ENCODE assay signal across 2 cellular contexts in genomic region chr15:59540654-59541053, GRCh38.
TF ChIP-seq lines count a peak whose summit lies in the region.

No MANE protein-coding gene starts in this region.

TF ChIP-seq in HEK293, 187 proteins besides CTCF, POLR2A, EP300 and RAD21 (continued from another document):
- TF ChIP-seq, protein P1, sequence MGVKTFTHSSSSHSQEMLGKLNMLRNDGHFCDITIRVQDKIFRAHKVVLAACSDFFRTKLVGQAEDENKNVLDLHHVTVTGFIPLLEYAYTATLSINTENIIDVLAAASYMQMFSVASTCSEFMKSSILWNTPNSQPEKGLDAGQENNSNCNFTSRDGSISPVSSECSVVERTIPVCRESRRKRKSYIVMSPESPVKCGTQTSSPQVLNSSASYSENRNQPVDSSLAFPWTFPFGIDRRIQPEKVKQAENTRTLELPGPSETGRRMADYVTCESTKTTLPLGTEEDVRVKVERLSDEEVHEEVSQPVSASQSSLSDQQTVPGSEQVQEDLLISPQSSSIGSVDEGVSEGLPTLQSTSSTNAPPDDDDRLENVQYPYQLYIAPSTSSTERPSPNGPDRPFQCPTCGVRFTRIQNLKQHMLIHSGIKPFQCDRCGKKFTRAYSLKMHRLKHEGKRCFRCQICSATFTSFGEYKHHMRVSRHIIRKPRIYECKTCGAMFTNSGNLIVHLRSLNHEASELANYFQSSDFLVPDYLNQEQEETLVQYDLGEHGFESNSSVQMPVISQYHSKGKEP (tag by site-specific recombination; IDR thresholded peaks at IDR 0.05) = peak; percentile 38; the same call in 1 of the 2 replicates
- peak; percentile 74 for TF ChIP-seq ZNF843 (tag by site-specific recombination; IDR thresholded peaks at IDR 0.05)
- TF ChIP-seq ZXDB (tag by site-specific recombination; IDR thresholded peaks at IDR 0.05) = peak; percentile 50; the same call in 1 of the 2 replicates
- TF ChIP-seq ZBTB8A (tag by site-specific recombination; IDR thresholded peaks at IDR 0.05) = no peak
- peak; percentile 33 for TF ChIP-seq GLIS1 (tag by site-specific recombination; IDR thresholded peaks at IDR 0.05)
- TF ChIP-seq OVOL3 (tag by site-specific recombination; IDR thresholded peaks at IDR 0.05) = no peak
- TF ChIP-seq ZSCAN30 (tag by site-specific recombination; IDR thresholded peaks at IDR 0.05) = 0 out of 2 replicates have a peak, but pooled peaks have one; percentile 27
- peak; percentile 93 for TF ChIP-seq PRDM4 (tag by site-specific recombination; IDR thresholded peaks at IDR 0.05)
- 0 out of 2 replicates have a peak, but pooled peaks have one; percentile 15 for TF ChIP-seq GLI2 (tag by site-specific recombination; IDR thresholded peaks at IDR 0.05; ENCODE audit: borderline replicate concordance, low read depth)

TF ChIP-seq in K562, 482 proteins besides CTCF, POLR2A, EP300 and RAD21 (continued from another document):
- no peak for TF ChIP-seq CBX8 (IDR thresholded peaks at IDR 0.05; ENCODE audit: borderline replicate concordance, extremely low read depth, low read depth, low read length, poor library complexity, severe bottlenecking)
- TF ChIP-seq GATA2 (CRISPR knock-in tag; IDR thresholded peaks at IDR 0.05) = no peak
- TF ChIP-seq ZNF41 (CRISPR knock-in tag; conservative IDR thresholded peaks at IDR 0.05) = no peak
- TF ChIP-seq CAMTA2 (CRISPR knock-in tag; conservative IDR thresholded peaks at IDR 0.05) = no peak
- no peak for TF ChIP-seq USF1 (CRISPR knock-in tag; IDR thresholded peaks at IDR 0.05)
- TF ChIP-seq HIVEP1 (CRISPR knock-in tag; IDR thresholded peaks at IDR 0.05) = no peak
- TF ChIP-seq ZNF282 (CRISPR knock-in tag; IDR thresholded peaks at IDR 0.05) = no peak
- TF ChIP-seq ZNF140 (CRISPR knock-in tag; IDR thresholded peaks at IDR 0.05) = no peak
- TF ChIP-seq TEAD2 (tag; IDR thresholded peaks at IDR 0.05) = no peak
- no peak for TF ChIP-seq PRMT5 (CRISPR knock-in tag; IDR thresholded peaks at IDR 0.05)
- TF ChIP-seq, protein P2, sequence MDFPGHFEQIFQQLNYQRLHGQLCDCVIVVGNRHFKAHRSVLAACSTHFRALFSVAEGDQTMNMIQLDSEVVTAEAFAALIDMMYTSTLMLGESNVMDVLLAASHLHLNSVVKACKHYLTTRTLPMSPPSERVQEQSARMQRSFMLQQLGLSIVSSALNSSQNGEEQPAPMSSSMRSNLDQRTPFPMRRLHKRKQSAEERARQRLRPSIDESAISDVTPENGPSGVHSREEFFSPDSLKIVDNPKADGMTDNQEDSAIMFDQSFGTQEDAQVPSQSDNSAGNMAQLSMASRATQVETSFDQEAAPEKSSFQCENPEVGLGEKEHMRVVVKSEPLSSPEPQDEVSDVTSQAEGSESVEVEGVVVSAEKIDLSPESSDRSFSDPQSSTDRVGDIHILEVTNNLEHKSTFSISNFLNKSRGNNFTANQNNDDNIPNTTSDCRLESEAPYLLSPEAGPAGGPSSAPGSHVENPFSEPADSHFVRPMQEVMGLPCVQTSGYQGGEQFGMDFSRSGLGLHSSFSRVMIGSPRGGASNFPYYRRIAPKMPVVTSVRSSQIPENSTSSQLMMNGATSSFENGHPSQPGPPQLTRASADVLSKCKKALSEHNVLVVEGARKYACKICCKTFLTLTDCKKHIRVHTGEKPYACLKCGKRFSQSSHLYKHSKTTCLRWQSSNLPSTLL (IDR thresholded peaks at IDR 0.05) = no peak
- no peak for TF ChIP-seq STAG1 (CRISPR knock-in tag; IDR thresholded peaks at IDR 0.05; ENCODE audit: borderline replicate concordance)
